24 cellular contexts compared by ENCODE assay signal in genomic region chr21:44436111-44436611, GRCh38. TPM values are rescaled to one million over a fixed set of nuclear protein-coding genes. Genes with fewer than 3 reads are reported as not detected.
DNase-seq lines count a peak whose midpoint lies in the region; ATAC-seq and TF ChIP-seq lines count a peak whose summit lies in the region.
"Had no signal": no experiment of that assay in that cellular context is flagged by ENCODE, and none has a peak within 500 bp of the region (broad histone marks: within the 10 kb centered on the region; RNA-seq: fewer than 3 reads in every experiment).

No MANE protein-coding gene starts in this region.

- no TSS peak for BruUV-seq in Calu3 (replicated peaks; lab: Mats Ljungman, UMichigan)

- no peak overlapping the region for H3K4me3 ChIP-seq in mucosa of descending colon
- H3K4me3 ChIP-seq: body of pancreas, GM23338 had no signal

- no peak overlapping the region for H3K4me3 Mint-ChIP-seq in chondrocyte (ENCODE audit: unreplicated experiment)
- H3K4me3 Mint-ChIP-seq in type B pancreatic cell = no peak overlapping the region
- no peak overlapping the region for H3K4me3 Mint-ChIP-seq in Calu3 (ENCODE audit: low read depth, unreplicated experiment)
- H3K4me3 Mint-ChIP-seq: activated CD8-positive, alpha-beta T cell treated with anti-CD3 and anti-CD28 coated beads for 36 hours; CD8-positive, alpha-beta T cell; GM23338; naive B cell; T-helper 17 cell had no signal

- ATAC-seq in mucosa of descending colon = no peak
- no peak for ATAC-seq in GM21447 (IDR thresholded peaks at IDR 0.05; ENCODE audit: unreplicated experiment)
- ATAC-seq: activated CD8-positive, alpha-beta T cell treated with anti-CD3 and anti-CD28 coated beads for 36 hours; body of pancreas; CD8-positive, alpha-beta T cell; GM23338; SK-N-SH treated with all-trans-retinoic acid at 6 μM for 48 hours; T-helper 17 cell had no signal

- H3K9me3 Mint-ChIP-seq in chondrocyte (ENCODE audit: low read depth) (peaks cover 6% of the 10 kb centered on the region), type B pancreatic cell (peaks cover 7% of the 10 kb centered on the region), Calu3 (ENCODE audit: low read depth, unreplicated experiment) (no peaks in the 10 kb centered on the region)

- H3K27me3 Mint-ChIP-seq in chondrocyte (ENCODE audit: low read depth) = peaks cover 6% of the 10 kb centered on the region
- H3K27me3 Mint-ChIP-seq in type B pancreatic cell = no peaks in the 10 kb centered on the region
- peaks cover 66% of the 10 kb centered on the region for H3K27me3 Mint-ChIP-seq in Calu3 (ENCODE audit: unreplicated experiment)
- H3K27me3 Mint-ChIP-seq: activated CD8-positive, alpha-beta T cell treated with anti-CD3 and anti-CD28 coated beads for 36 hours; naive B cell; T-helper 17 cell had no signal

- no peaks in the 10 kb centered on the region for H3K9me3 ChIP-seq in mucosa of descending colon
- H3K9me3 ChIP-seq: body of pancreas had no signal

- no peaks in the 10 kb centered on the region for H3K4me1 ChIP-seq in mucosa of descending colon (ENCODE audit: low read depth)

- H3K36me3 Mint-ChIP-seq in chondrocyte (ENCODE audit: low read depth) (peaks cover 2% of the 10 kb centered on the region), type B pancreatic cell (no peaks in the 10 kb centered on the region), Calu3 (ENCODE audit: insufficient read depth, unreplicated experiment) (no peaks in the 10 kb centered on the region)

- no peaks in the 10 kb centered on the region for H3K4me1 Mint-ChIP-seq in chondrocyte (ENCODE audit: low read depth)
- H3K4me1 Mint-ChIP-seq in type B pancreatic cell (ENCODE audit: unreplicated experiment) = no peaks in the 10 kb centered on the region
- H3K4me1 Mint-ChIP-seq in Calu3 (ENCODE audit: low read depth, unreplicated experiment) = no peaks in the 10 kb centered on the region
- H3K4me1 Mint-ChIP-seq: GM23338, T-helper 17 cell had no signal

- peak; percentile 41 for DNase-seq in activated effector memory CD4-positive, alpha-beta T cell treated with anti-CD3 and anti-CD28 coated beads, Interleukin-2, amount 50 U/mL, for 16 hours
- no peak for DNase-seq in activated effector memory CD4-positive, alpha-beta T cell treated with Interleukin-2 at 50 U/mL for 16 hours
- DNase-seq in chondrocyte (ENCODE audit: low spot score) = peak; percentile 68
- peak in 2 of 3 donors; percentile 15 to 27 for DNase-seq in mucosa of descending colon
- peak; percentile 61 for DNase-seq in type B pancreatic cell (ENCODE audit: extremely low spot score, unreplicated experiment)
- DNase-seq in NCI-H2196 (lab: John Stamatoyannopoulos, UW; ENCODE audit: unreplicated experiment) = no peak
- no peak for DNase-seq in Calu3
- DNase-seq: 8988T; activated CD8-positive, alpha-beta T cell treated with anti-CD3 and anti-CD28 coated beads for 36 hours; activated gamma-delta T cell; activated T-cell treated with anti-CD3 and anti-CD28 coated beads for 4 hours; CD8-positive, alpha-beta T cell; effector CD8-positive, alpha-beta T cell; Karpas-422; naive B cell; NCI-H1417 treated with DMSO at 0.1 percent for 48 hours; NCI-H2081 treated with DMSO at 0.1 percent for 48 hours; stimulated activated CD4-positive, alpha-beta T cell treated with anti-CD3 and anti-CD28 coated beads, Interleukin-4, amount 100 ng/mL, for 1 hour had no signal

- CTCF ChIA-PET in Calu3 (lab: Charles Lee) = no interaction called here

- H3K27ac Mint-ChIP-seq in chondrocyte (ENCODE audit: unreplicated experiment) = no peak overlapping the region
- no peak overlapping the region for H3K27ac Mint-ChIP-seq in type B pancreatic cell
- H3K27ac Mint-ChIP-seq in Calu3 (ENCODE audit: unreplicated experiment) = no peak overlapping the region
- H3K27ac Mint-ChIP-seq: activated CD8-positive, alpha-beta T cell treated with anti-CD3 and anti-CD28 coated beads for 36 hours; CD8-positive, alpha-beta T cell; GM23338; T-helper 17 cell had no signal

- no peak for TF ChIP-seq CTCF in chondrocyte (IDR thresholded peaks at IDR 0.05)
- TF ChIP-seq CTCF in mucosa of descending colon (IDR thresholded peaks at IDR 0.05) = no peak
- TF ChIP-seq CTCF in type B pancreatic cell (conservative IDR thresholded peaks at IDR 0.05) = no peak
- no peak for TF ChIP-seq CTCF in Calu3 (IDR thresholded peaks at IDR 0.05; ENCODE audit: unreplicated experiment)

- intact Hi-C loops in mucosa of descending colon (cut with DNase I, micrococcal nuclease) = no loop called here
- intact Hi-C loops in Calu3 (cut with micrococcal nuclease; ENCODE audit: unreplicated experiment) = no loop called here

- no peaks in the 10 kb centered on the region for H3K36me3 ChIP-seq in mucosa of descending colon (ENCODE audit: low read depth)

RNA-seq across cellular contexts. Expression of gene LRRC3, which starts 19.1 kb away (rescaled TPM):
- total RNA-seq in chondrocyte (3.3 to 8.0 TPM (median 7.4 TPM) in 3 replicates), mucosa of descending colon (10 to 100 TPM in 1 of 3 donors, 1 to 10 TPM in 2; 2.1 to 17.9 (median 2.7) TPM), type B pancreatic cell (ENCODE audit: low replicate concordance) (6.4 and 8.7 TPM in 2 replicates), Calu3 (2022) (0.40 and 0.61 TPM in 2 replicates)
- total RNA-seq: OCI-LY7 had no signal

Comparison
In these comparisons a context has a peak if more than half of its experiments do, and no peak if none do; other contexts are left out.
1. DNase-seq: peak in activated effector memory CD4-positive, alpha-beta T cell treated with anti-CD3 and anti-CD28 coated beads, Interleukin-2, amount 50 U/mL, for 16 hours (single experiment), chondrocyte (single experiment), mucosa of descending colon (2 of 3) and type B pancreatic cell (single experiment); none in activated effector memory CD4-positive, alpha-beta T cell treated with Interleukin-2 at 50 U/mL for 16 hours (single experiment), NCI-H2196 (single experiment) and Calu3 (single experiment).